ENCODE assay signal across 24 cellular contexts in genomic region chr6:20312581-20312980, GRCh38.
DNase-seq lines count a peak whose midpoint lies in the region; ATAC-seq, FAIRE-seq and TF ChIP-seq lines count a peak whose summit lies in the region.
"Had no signal": no experiment of that assay in that cellular context is flagged by ENCODE, and none has a peak within 500 bp of the region (broad histone marks: within the 10 kb centered on the region; RNA-seq: fewer than 3 reads in every experiment).

No MANE protein-coding gene starts in this region.

- TF ChIP-seq CTCF in D721Med (IDR thresholded peaks at IDR 0.05; ENCODE audit: insufficient read depth, missing control alignments) (no peak), epithelial cell of esophagus (IDR thresholded peaks at IDR 0.05; ENCODE audit: insufficient read depth, low read depth, low read length, missing control alignments) (no peak)

- H3K9me3 ChIP-seq in Karpas-422 (ENCODE audit: low read length): no peaks in the 10 kb centered on the region
- H3K9me3 ChIP-seq: Caco-2, Peyer's patch had no signal

- H3K36me3 ChIP-seq in Karpas-422 (ENCODE audit: insufficient read depth, low read length): no peaks in the 10 kb centered on the region
- H3K36me3 ChIP-seq: Peyer's patch had no signal

- H3K27ac ChIP-seq in Karpas-422 (ENCODE audit: low read length): no peak overlapping the region
- H3K27ac ChIP-seq: GM23248, KMS-11, Peyer's patch had no signal

- no peaks in the 10 kb centered on the region for H4K20me1 ChIP-seq in Karpas-422 (ENCODE audit: insufficient read depth, low read depth, low read length)

- peaks cover 10% of the 10 kb centered on the region for H3K4me1 ChIP-seq in Karpas-422 (ENCODE audit: low read length)
- H3K4me1 ChIP-seq: Caco-2 had no signal

- H3K27me3 ChIP-seq in Karpas-422 (ENCODE audit: low read length): no peaks in the 10 kb centered on the region
- H3K27me3 ChIP-seq: Peyer's patch had no signal

- H3K9me2 ChIP-seq in Karpas-422 (replicated peaks; ENCODE audit: insufficient read depth, low read length): no peaks in the 10 kb centered on the region

- H3K4me3 ChIP-seq in epithelial cell of esophagus (ENCODE audit: low read length) (no peak overlapping the region), Karpas-422 (ENCODE audit: low read length) (no peak overlapping the region)
- H3K4me3 ChIP-seq: GM23248, Peyer's patch had no signal

- H3K4me2 ChIP-seq in Karpas-422 (ENCODE audit: low read depth, low read length, poor library complexity, severe bottlenecking): no peak overlapping the region
- H3K4me2 ChIP-seq: KMS-11 had no signal

- H3K9ac ChIP-seq in Karpas-422 (ENCODE audit: low read length): no peak overlapping the region
- H3K9ac ChIP-seq: GM23248, KMS-11 had no signal

- peak; percentile 33 for DNase-seq in D721Med (ENCODE audit: insufficient read length, low spot score)
- peak; percentile 76 for DNase-seq in NCI-H1694 (lab: John Stamatoyannopoulos, UW)
- DNase-seq in NCI-H82 (lab: John Stamatoyannopoulos, UW): peak; percentile 99
- DNase-seq in epithelial cell of esophagus (ENCODE audit: low read depth): peak; percentile 13
- DNase-seq in GM19240 (ENCODE audit: insufficient read length, low spot score): no peak
- DNase-seq in Karpas-422: no peak
- DNase-seq in NCI-H1436 treated with DMSO at 0.1 percent for 48 hours (lab: John Stamatoyannopoulos, UW): no peak
- DNase-seq: Caco-2; CD4-positive, alpha-beta T cell; DMS79; GM23248; NCI-H1048; NCI-H2227 treated with DMSO at 0.1 percent for 48 hours; NCI-H526 treated with DMSO at 0.1 percent for 48 hours; NK-92 treated with Interleukin-12 subunit alpha and Interleukin-12 subunit beta, amount 100 ng/mL, for 24 hours; Peyer's patch; Right ventricle myocardium superior; SW 1271; T-helper 2 cell had no signal

- no peak for ATAC-seq in GM21619 (IDR thresholded peaks at IDR 0.05; ENCODE audit: unreplicated experiment)
- ATAC-seq: HepG2 had no signal

- H3K79me2 ChIP-seq in Karpas-422 (ENCODE audit: low read length): no peaks in the 10 kb centered on the region

- FAIRE-seq in D721Med (lab: Jason Lieb, UNC): peak; percentile 93
- FAIRE-seq: GM12892, GM18507, HepG2 had no signal

- no peak overlapping the region for H2AFZ ChIP-seq in Karpas-422 (ENCODE audit: low read length)
- H2AFZ ChIP-seq: GM23248 had no signal

Comparison
In these comparisons a context has a peak if more than half of its experiments do, and no peak if none do; other contexts are left out.
1. DNase-seq: peak in D721Med (single experiment), NCI-H1694 (single experiment), NCI-H82 (single experiment) and epithelial cell of esophagus (single experiment); none in GM19240 (single experiment), Karpas-422 (single experiment) and NCI-H1436 treated with DMSO at 0.1 percent for 48 hours (single experiment).